Comparison of ENCODE assay signal across 16 cellular contexts in genomic region chr10:17878896-17879295, GRCh38.
DNase-seq lines count a peak whose midpoint lies in the region; TF ChIP-seq lines count a peak whose summit lies in the region.
"Had no signal": no experiment of that assay in that cellular context is flagged by ENCODE, and none has a peak within 500 bp of the region (broad histone marks: within the 10 kb centered on the region; RNA-seq: fewer than 3 reads in every experiment).

No MANE protein-coding gene starts in this region.

- H3K27ac Mint-ChIP-seq in nephron, result peak overlapping the region in 2 of 3 experiments; percentile 17 to 73
- H3K27ac Mint-ChIP-seq: B cell; CD4-positive, CD25-positive, alpha-beta regulatory T cell; CD8-positive, alpha-beta T cell; HFFc6 had no signal

- TF ChIP-seq CTCF in nephron (IDR thresholded peaks at IDR 0.05; ENCODE audit: unreplicated experiment in 3 of 3) (no peak), GM10266 (IDR thresholded peaks at IDR 0.05; ENCODE audit: control insufficient read depth, insufficient read depth, low read depth, missing control alignments) (no peak)

- H3K4me3 Mint-ChIP-seq in nephron, result no peak overlapping the region
- H3K4me3 Mint-ChIP-seq: B cell; CD4-positive, CD25-positive, alpha-beta regulatory T cell; CD8-positive, alpha-beta T cell; HFFc6 had no signal

- DNase-seq in NCI-H1105 treated with DMSO at 0.1 percent for 48 hours (lab: John Stamatoyannopoulos, UW) (peak; percentile 11), NCI-H1105 (lab: John Stamatoyannopoulos, UW) (no peak), NCI-H446 (lab: John Stamatoyannopoulos, UW) (peak; percentile 6 to 8), germinal center (ENCODE audit: low spot score) (no peak), GM10266 (ENCODE audit: extremely low spot score) (no peak)
- DNase-seq: Caco-2; CD4-positive, CD25-positive, alpha-beta regulatory T cell; CD8-positive, alpha-beta T cell; DMS153; DND-41; GM23248; H7; HCEC 1CT; HFFc6 had no signal

- H3K9me3 Mint-ChIP-seq in nephron, result no peaks in the 10 kb centered on the region
- H3K9me3 Mint-ChIP-seq: CD8-positive, alpha-beta T cell; HFFc6 had no signal

- no peaks in the 10 kb centered on the region for H3K36me3 Mint-ChIP-seq in nephron (ENCODE audit: low read depth)
- H3K36me3 Mint-ChIP-seq: CD4-positive, CD25-positive, alpha-beta regulatory T cell; CD8-positive, alpha-beta T cell had no signal

- H3K4me1 Mint-ChIP-seq in nephron, result peaks cover 16% of the 10 kb centered on the region
- H3K4me1 Mint-ChIP-seq: B cell; CD4-positive, CD25-positive, alpha-beta regulatory T cell had no signal

- H3K27me3 Mint-ChIP-seq in nephron (ENCODE audit: low read depth), result peaks cover 4% of the 10 kb centered on the region
- H3K27me3 Mint-ChIP-seq: B cell had no signal

Comparison
In these comparisons a context has a peak if more than half of its experiments do, and no peak if none do; other contexts are left out.
1. DNase-seq: peak in NCI-H1105 treated with DMSO at 0.1 percent for 48 hours (single experiment) and NCI-H446 (2 of 2); none in NCI-H1105 (single experiment), germinal center (single experiment) and GM10266 (single experiment).